In the genomic region with DNA sequence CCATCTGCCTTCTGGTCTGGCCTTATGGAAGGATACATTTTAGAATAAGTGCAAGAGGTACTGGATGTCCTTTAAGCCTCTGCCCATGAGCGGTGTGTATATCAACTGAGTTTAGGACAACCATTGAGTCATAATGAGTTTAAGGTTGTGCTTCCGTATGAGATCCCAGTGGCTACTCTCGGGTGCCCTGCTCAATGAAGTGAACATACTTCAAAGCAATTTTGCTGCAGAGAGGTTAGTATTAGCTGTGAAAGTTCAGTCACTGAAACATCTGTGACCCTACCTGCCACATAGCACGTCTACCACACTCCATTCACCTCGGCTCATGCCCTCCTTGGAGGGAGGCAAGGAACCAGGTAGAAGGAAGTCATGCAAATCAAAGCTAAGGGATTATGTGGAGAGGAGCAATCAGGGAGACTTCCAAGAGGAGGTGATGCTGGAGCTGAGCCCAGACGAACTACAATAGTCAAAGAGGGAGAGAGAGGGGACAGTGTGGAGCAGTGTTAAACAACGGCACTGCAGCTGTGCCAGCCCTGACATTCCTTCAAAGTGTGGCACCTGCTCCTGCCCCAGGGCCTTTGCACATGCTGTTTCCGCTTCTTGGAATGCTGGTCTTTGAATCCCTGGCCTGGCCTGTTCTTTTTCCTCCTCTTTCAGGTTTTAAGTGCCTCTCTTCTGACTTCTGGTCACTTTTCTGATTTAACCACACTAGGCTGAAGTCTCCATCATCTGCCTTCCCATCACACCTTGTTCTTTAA, we compare ENCODE assay signal across 25 cellular contexts. TPM values are rescaled to one million over a fixed set of nuclear protein-coding genes. Genes with fewer than 3 reads are reported as not detected.
A peak's percentile ranks its signal among the peaks of the same experiment; 100 is the strongest.
DNase-seq lines count a peak whose midpoint lies in the region; ATAC-seq, FAIRE-seq and TF ChIP-seq lines count a peak whose summit lies in the region.
"Had no signal": no experiment of that assay in that cellular context is flagged by ENCODE, and none has a peak within 500 bp of the region (broad histone marks: within the 10 kb centered on the region; RNA-seq: fewer than 3 reads in every experiment).

No MANE protein-coding gene starts in this region.

- no peaks in the 10 kb centered on the region for H3K79me1 ChIP-seq in H1 (ENCODE audit: low read depth, low read length)

- H3K27me3 ChIP-seq in H1 (replicated peaks in 1 of 4; ENCODE audit: control insufficient read depth in 3 of 4, extremely low read depth in 1 of 4, insufficient read depth in 3 of 4, low read length in 3 of 4) (no peaks in the 10 kb centered on the region), smooth muscle cell (ENCODE audit: low read depth) (no peaks in the 10 kb centered on the region)
- H3K27me3 ChIP-seq: dorsolateral prefrontal cortex, transverse colon had no signal

- no peak overlapping the region for H4K5ac ChIP-seq in H1 (ENCODE audit: insufficient read length, low read depth, low read length)

- H4K8ac ChIP-seq in H1 (ENCODE audit: extremely low read depth, insufficient read depth, low read length): no peak overlapping the region

- no peak overlapping the region for H2BK12ac ChIP-seq in H1 (ENCODE audit: low read depth, low read length)

- no peak overlapping the region for H4K91ac ChIP-seq in H1 (replicated peaks; ENCODE audit: insufficient read length, low read length)

- no peak overlapping the region for H2BK120ac ChIP-seq in H1 (replicated peaks; ENCODE audit: low read depth, low read length)

- FAIRE-seq in H1 (lab: Jason Lieb, UNC): no peak
- FAIRE-seq: astrocyte had no signal

- TF ChIP-seq RAD21 in H1 (IDR thresholded peaks at IDR 0.05 in 1 of 2, conservative IDR thresholded peaks at IDR 0.05 in 1 of 2; ENCODE audit: low read depth in 2 of 2, low read length in 2 of 2): no peak

- H4K20me1 ChIP-seq in H1 (replicated peaks in 1 of 2; ENCODE audit: control insufficient read depth in 1 of 2, insufficient read depth in 2 of 2, low read length in 2 of 2): no peaks in the 10 kb centered on the region
- no peaks in the 10 kb centered on the region for H4K20me1 ChIP-seq in smooth muscle cell (ENCODE audit: low read depth)

- H3K9ac ChIP-seq in H1 (replicated peaks in 1 of 4; ENCODE audit: extremely low read depth in 1 of 4, low read depth in 3 of 4, low read length in 3 of 4) (no peak overlapping the region), smooth muscle cell (ENCODE audit: low read depth) (no peak overlapping the region)

- H3K4me1 ChIP-seq in H1 (replicated peaks in 1 of 4; ENCODE audit: control insufficient read depth in 3 of 4, insufficient read depth in 4 of 4, low read length in 3 of 4) (peaks cover 0 to 3% (median 2%) of the 10 kb centered on the region in 4 experiments; a peak in 6 of 7 replicates), smooth muscle cell (ENCODE audit: low read depth) (no peaks in the 10 kb centered on the region)

- no peak for TF ChIP-seq POLR2A in H1 (IDR thresholded peaks at IDR 0.05; ENCODE audit: control extremely low read depth in 1 of 2, low read depth in 2 of 2, low read length in 2 of 2)

- no peak overlapping the region for H2AFZ ChIP-seq in H1 (ENCODE audit: low read length)
- no peak overlapping the region for H2AFZ ChIP-seq in smooth muscle cell (ENCODE audit: low read depth)

- no peaks in the 10 kb centered on the region for H3F3A ChIP-seq in smooth muscle cell (ENCODE audit: low read depth)

- H3K18ac ChIP-seq in H1 (ENCODE audit: extremely low read depth, low read length): no peak overlapping the region

- TF ChIP-seq CTCF in GM12864 (IDR thresholded peaks at IDR 0.05; ENCODE audit: low read depth, low read length, missing control alignments): no peak
- no peak for TF ChIP-seq CTCF in H1 (IDR thresholded peaks at IDR 0.05; ENCODE audit: control extremely low read depth in 1 of 3, insufficient read depth in 1 of 3, low read depth in 1 of 3, low read length in 3 of 3)
- TF ChIP-seq CTCF in smooth muscle cell (IDR thresholded peaks at IDR 0.05; ENCODE audit: borderline replicate concordance, insufficient read depth, poor library complexity, severe bottlenecking): no peak

- H2BK15ac ChIP-seq in H1 (ENCODE audit: low read length): no peak overlapping the region

- H3K79me2 ChIP-seq in H1 (ENCODE audit: control insufficient read depth in 1 of 2, insufficient read depth in 2 of 2, low read length in 2 of 2): no peaks in the 10 kb centered on the region
- H3K79me2 ChIP-seq in smooth muscle cell (ENCODE audit: low read depth): no peaks in the 10 kb centered on the region

- H3K9me3 ChIP-seq in H1 (ENCODE audit: insufficient read depth in 2 of 2, low read depth in 1 of 2, low read length in 1 of 2) (no peaks in the 10 kb centered on the region), smooth muscle cell (replicated peaks; ENCODE audit: low read depth) (no peaks in the 10 kb centered on the region)
- H3K9me3 ChIP-seq: transverse colon had no signal

- H3K4me2 ChIP-seq in H1 (ENCODE audit: insufficient read depth in 1 of 2, low read depth in 2 of 2, low read length in 2 of 2): no peak overlapping the region
- H3K4me2 ChIP-seq in smooth muscle cell: no peak overlapping the region

- no peak overlapping the region for H3K14ac ChIP-seq in H1 (ENCODE audit: insufficient read length)

- H3K23me2 ChIP-seq in H1 (ENCODE audit: low read depth, low read length): no peaks in the 10 kb centered on the region

- no peak overlapping the region for H3K4ac ChIP-seq in H1 (replicated peaks; ENCODE audit: insufficient read length, low read depth, low read length)

- H2BK5ac ChIP-seq in H1 (ENCODE audit: low read depth, low read length): no peak overlapping the region

- no peak overlapping the region for H2BK20ac ChIP-seq in H1 (ENCODE audit: low read length)

- H3K23ac ChIP-seq in H1 (ENCODE audit: insufficient read length): no peak overlapping the region

- POLR2A ChIA-PET in H1 (lab: Charles Lee; ENCODE audit: partially characterized antibody): interaction anchor here (0.7 kb wide), 1 partner anchor 20 kb away, joined by 3 read pairs; no protein-coding TSS in a partner anchor

- DNase-seq in GM12864 (ENCODE audit: low read depth) (peak; percentile 5), H1 (ENCODE audit: low read depth in 1 of 2, low spot score in 2 of 2) (no peak), GM19238 (ENCODE audit: insufficient read length, low spot score) (no peak), smooth muscle cell (lab: John Stamatoyannopoulos, UW; ENCODE audit: unreplicated experiment) (no peak)
- DNase-seq: activated CD4-positive, alpha-beta T cell treated with anti-CD3 and anti-CD28 coated beads for 48 hours; activated naive CD8-positive, alpha-beta T cell treated with anti-CD3 and anti-CD28 coated beads, Interleukin-2, amount 10 ng/mL, durations not matched to agents 7 days and 5 days; C1 segment of cervical spinal cord; central memory CD4-positive, alpha-beta T cell; dorsolateral prefrontal cortex; kidney glomerular epithelial cell; mammary epithelial cell; NCI-H1092; NCI-H187 treated with DMSO at 0.1 percent for 48 hours; NCI-H526 treated with DMSO at 0.1 percent for 48 hours; transverse colon had no signal

- no peak overlapping the region for H3K4me3 ChIP-seq in GM12864 (ENCODE audit: low read depth, low read length)
- no peak overlapping the region for H3K4me3 ChIP-seq in H1 (ENCODE audit: extremely low read depth in 1 of 4, insufficient read depth in 2 of 4, low read depth in 3 of 4, low read length in 4 of 4)
- H3K4me3 ChIP-seq in smooth muscle cell: no peak overlapping the region
- H3K4me3 ChIP-seq: dorsolateral prefrontal cortex, transverse colon had no signal

- 80% methylated on average over 8 of the region's 8 CpGs; no CpG with 5 or more reads in 1 of the 2 experiments for WGBS in H1 (ENCODE audit: extremely low coverage in 1 of 2, insufficient coverage in 1 of 2, insufficient read length in 1 of 2, insufficient replicate concordance in 2 of 2, low coverage in 1 of 2, low lambda C conversion rate in 2 of 2, missing lambda C conversion rate in 1 of 2), 2 experiments
- WGBS in smooth muscle cell (ENCODE audit: low lambda C conversion rate): 94% methylated on average over 8 of the region's 8 CpGs

- CTCF ChIA-PET in H1 (lab: Charles Lee; ENCODE audit: partially characterized antibody): interaction anchor here (0.6 to 4.5 kb wide), 12 partner anchors 8 to 273 kb away, joined by 3 to 85 read pairs (median 4); no protein-coding TSS in a partner anchor

- no peak overlapping the region for H3K56ac ChIP-seq in H1 (replicated peaks; ENCODE audit: insufficient read length, low read depth, low read length)

- ATAC-seq in GM19035 (IDR thresholded peaks at IDR 0.05; ENCODE audit: unreplicated experiment) (peak; percentile 64), HG03108 (IDR thresholded peaks at IDR 0.05; ENCODE audit: unreplicated experiment) (peak; percentile 43), HG02884 (IDR thresholded peaks at IDR 0.05; ENCODE audit: unreplicated experiment) (no peak)
- ATAC-seq in activated CD4-positive, CD25-positive, alpha-beta regulatory T cell treated with anti-CD3 and anti-CD28 coated beads, Interleukin-2, amount 50 U/mL, for 24 hours: no peak

- H3K27ac ChIP-seq in H1 (ENCODE audit: low read depth, low read length): no peak overlapping the region
- H3K27ac ChIP-seq in smooth muscle cell (ENCODE audit: low read depth): no peak overlapping the region
- H3K27ac ChIP-seq: HL-60, transverse colon had no signal

- H3K36me3 ChIP-seq in H1 (ENCODE audit: control insufficient read depth in 2 of 4, insufficient read depth in 4 of 4, low read length in 3 of 4) (no peaks in the 10 kb centered on the region), smooth muscle cell (ENCODE audit: low read depth) (no peaks in the 10 kb centered on the region)
- H3K36me3 ChIP-seq: transverse colon had no signal

- no peak for TF ChIP-seq EP300 in H1 (IDR thresholded peaks at IDR 0.05; ENCODE audit: borderline replicate concordance in 1 of 2, low read depth in 2 of 2, low read length in 2 of 2)

- H2AK5ac ChIP-seq in H1 (ENCODE audit: low read depth, low read length): no peak overlapping the region; the same call in 1 of the 2 replicates

TF ChIP-seq in H1, 55 proteins besides CTCF, POLR2A, EP300 and RAD21:
- TF ChIP-seq GTF2F1 (IDR thresholded peaks at IDR 0.05; ENCODE audit: borderline replicate concordance, low read depth, low read length): no peak
- peak; percentile 53; the same call in 1 of the 2 replicates for TF ChIP-seq KDM1A (IDR thresholded peaks at IDR 0.05; ENCODE audit: borderline replicate concordance, low read length)

RNA-seq across cellular contexts. Expression of a gene that starts 25.4 kb away (rescaled TPM):
- not detected in 2 replicates for total RNA-seq in H1 (2021; fragmentation: NEBNext Ultra II Directional; extraction: Animal tissue kit (Norgen Biotek cat#: 25700))
- polyA plus RNA-seq in H1 (2011; rRNA removed): 0.05 TPM in 1 of 2 replicates, not detected in the other
- 0.06 TPM for polyA plus RNA-seq in H1 (2011; cell fraction: cytosol; rRNA removed)
- polyA plus RNA-seq in H1 (2011; cell fraction: nucleus; rRNA removed): not detected
- polyA plus RNA-seq in H1 (2012, experiment 1 of 2): 0.27 TPM in 1 of 4 replicates, not detected in the others
- polyA plus RNA-seq in H1 (2012, experiment 2 of 2): not detected
- polyA plus RNA-seq in H1 (2013, experiment 1 of 2): 0.02 TPM
- polyA plus RNA-seq in H1 (2013, experiment 2 of 2): 0.06 TPM
- polyA minus RNA-seq in H1 (2011; rRNA and poly(A)+ RNA removed): 0.13 TPM in 1 of 2 replicates, not detected in the other
- polyA minus RNA-seq in H1 (2011; cell fraction: cytosol; rRNA and poly(A)+ RNA removed): not detected
- not detected for polyA minus RNA-seq in H1 (2011; cell fraction: nucleus; rRNA and poly(A)+ RNA removed)
- total RNA-seq in smooth muscle cell: not detected in 2 replicates
- not detected in 2 replicates for polyA plus RNA-seq in smooth muscle cell
- total RNA-seq: activated naive CD8-positive, alpha-beta T cell treated with anti-CD3 and anti-CD28 coated beads, Interleukin-2, amount 10 ng/mL, durations not matched to agents 7 days and 5 days; activated T-helper 2 cell treated with anti-CD3 and anti-CD28 coated beads, Interferon-gamma antibody, Interleukin-2, Interleukin-4, amounts not matched to agents 10 μg/mL and 5 μg/mL and 100 μg/mL, durations not matched to agents 14 hours and 24 hours and 36 hours; astrocyte; Daoy; neural crest cell; RPMI7951; transverse colon had no signal

Comparison
In these comparisons a context has a peak if more than half of its experiments do, and no peak if none do; other contexts are left out.
1. ATAC-seq: peak in GM19035 (single experiment) and HG03108 (single experiment); none in HG02884 (single experiment) and activated CD4-positive, CD25-positive, alpha-beta regulatory T cell treated with anti-CD3 and anti-CD28 coated beads, Interleukin-2, amount 50 U/mL, for 24 hours (0 of 2).